Comparison of ENCODE assay signal across 20 cellular contexts in the genomic region with DNA sequence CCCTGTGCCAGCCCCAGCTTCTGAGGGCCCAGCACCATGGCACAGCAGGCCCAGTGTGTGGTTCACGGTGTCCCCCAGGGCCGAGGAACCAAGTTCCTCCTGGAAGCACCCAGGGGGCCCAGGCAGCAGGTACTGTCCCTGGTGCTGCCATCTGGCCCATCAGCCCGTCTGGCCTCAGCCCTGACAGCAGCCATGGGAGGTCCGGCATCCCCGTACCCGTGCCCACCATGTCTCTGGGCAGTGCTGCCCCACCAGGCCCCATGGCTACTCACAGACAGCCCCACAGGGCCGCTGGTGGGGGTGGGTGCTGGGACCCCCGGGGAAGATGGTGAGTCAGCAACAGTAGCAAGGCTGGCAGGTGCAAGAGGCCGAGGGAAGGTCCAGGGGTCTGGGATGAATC.
"Had no signal": no experiment of that assay in that cellular context is flagged by ENCODE, and none has a peak within 500 bp of the region (broad histone marks: within the 10 kb centered on the region; RNA-seq: fewer than 3 reads in every experiment).

No MANE protein-coding gene starts in this region.

- H3K4me3 ChIP-seq: colonic mucosa, esophagus squamous epithelium, gastroesophageal sphincter, hepatocyte, smooth muscle cell, suprapubic skin, thyroid gland, vagina had no signal

- H3K27me3 Mint-ChIP-seq: naive thymus-derived CD4-positive, alpha-beta T cell had no signal

- H3K27ac Mint-ChIP-seq: naive thymus-derived CD4-positive, alpha-beta T cell; nephron progenitor cell; stimulated activated effector memory CD8-positive, alpha-beta T cell treated with anti-CD3 and anti-CD28 coated beads, Interleukin-12 subunit alpha, Interleukin-12 subunit beta, amount 100 ng/mL, for 72 hours; type B pancreatic cell had no signal

- H3K4me1 ChIP-seq: colonic mucosa, thyroid gland, vagina had no signal

- H3K79me2 ChIP-seq: hepatocyte had no signal

- H3K4me3 Mint-ChIP-seq: naive thymus-derived CD4-positive, alpha-beta T cell; nephron progenitor cell; stimulated activated effector memory CD8-positive, alpha-beta T cell treated with anti-CD3 and anti-CD28 coated beads, Interleukin-12 subunit alpha, Interleukin-12 subunit beta, amount 100 ng/mL, for 72 hours; type B pancreatic cell had no signal

- H3K9me3 Mint-ChIP-seq: naive thymus-derived CD4-positive, alpha-beta T cell; stimulated activated effector memory CD8-positive, alpha-beta T cell treated with anti-CD3 and anti-CD28 coated beads, Interleukin-12 subunit alpha, Interleukin-12 subunit beta, amount 100 ng/mL, for 72 hours; type B pancreatic cell had no signal

- DNase-seq: colonic mucosa; dermis blood vessel endothelial cell; esophagus squamous epithelium; foreskin fibroblast; glutamatergic neuron; mammary epithelial cell; naive thymus-derived CD4-positive, alpha-beta T cell; nephron progenitor cell; stimulated activated CD4-positive, alpha-beta T cell treated with anti-CD3 and anti-CD28 coated beads, Interleukin-4, amount 100 ng/mL, for 1 hour; stimulated activated CD8-positive, alpha-beta memory T cell treated with anti-CD3 and anti-CD28 coated beads, Interleukin-4, amount 100 ng/mL, for 48 hours; stimulated activated naive CD8-positive, alpha-beta T cell treated with anti-CD3 and anti-CD28 coated beads, Interleukin-15, Interleukin-2, amounts not matched to agents 100 U/mL and 50 U/mL, for 24 hours; thyroid gland had no signal

- H2AFZ ChIP-seq: hepatocyte had no signal

- H3K4me2 ChIP-seq: hepatocyte, smooth muscle cell had no signal

- H3K9me3 ChIP-seq: colonic mucosa, esophagus squamous epithelium, gastroesophageal sphincter, neutrophil, suprapubic skin, thyroid gland, vagina had no signal

- ATAC-seq: gastroesophageal sphincter; naive thymus-derived CD4-positive, alpha-beta T cell; stimulated activated effector memory CD8-positive, alpha-beta T cell treated with anti-CD3 and anti-CD28 coated beads, Interleukin-12 subunit alpha, Interleukin-12 subunit beta, amount 100 ng/mL, for 72 hours; stimulated activated naive CD8-positive, alpha-beta T cell treated with anti-CD3 and anti-CD28 coated beads, Interleukin-15, Interleukin-2, amounts not matched to agents 100 U/mL and 50 U/mL, for 24 hours had no signal

- H3K27me3 ChIP-seq: colonic mucosa, esophagus squamous epithelium, gastroesophageal sphincter, hepatocyte, neutrophil, suprapubic skin, thyroid gland, vagina had no signal

- H3K27ac ChIP-seq: colonic mucosa, esophagus squamous epithelium, gastroesophageal sphincter, hepatocyte, neutrophil, suprapubic skin, thyroid gland, vagina had no signal

- H3K36me3 ChIP-seq: colonic mucosa, esophagus squamous epithelium, gastroesophageal sphincter, neutrophil, suprapubic skin, thyroid gland, vagina had no signal

- H3K36me3 Mint-ChIP-seq: naive thymus-derived CD4-positive, alpha-beta T cell; stimulated activated effector memory CD8-positive, alpha-beta T cell treated with anti-CD3 and anti-CD28 coated beads, Interleukin-12 subunit alpha, Interleukin-12 subunit beta, amount 100 ng/mL, for 72 hours; type B pancreatic cell had no signal
